Comparison of ENCODE assay signal across 8 cellular contexts in genomic region chr1:39738622-39739366, GRCh38. TPM values are rescaled to one million over a fixed set of nuclear protein-coding genes. Genes with fewer than 3 reads are reported as not detected.
DNase-seq lines count a peak whose midpoint lies in the region; ATAC-seq and TF ChIP-seq lines count a peak whose summit lies in the region.

TSS of gene PPIE (plus strand) at chr1:39738882. CDS start at chr1:39738901, 19 bp downstream.

- H3K27me3 ChIP-seq in WERI-Rb-1 (ENCODE audit: insufficient read depth, low read depth, severe bottlenecking) (no peaks in the 10 kb centered on the region), breast epithelium (peaks cover 0 to 5% of the 10 kb centered on the region in 2 donors), iPS-20b (ENCODE audit: insufficient read depth, low read length) (peaks cover 45% of the 10 kb centered on the region)

- H3K9me3 ChIP-seq in WERI-Rb-1 (ENCODE audit: severe bottlenecking) (peaks cover 7% of the 10 kb centered on the region), breast epithelium (no peaks in the 10 kb centered on the region), iPS-20b (ENCODE audit: insufficient read depth, low read depth, low read length) (no peaks in the 10 kb centered on the region)

- H3K4me3 ChIP-seq in WERI-Rb-1 (ENCODE audit: low read depth, low read length): peak within 1 kb of the TSS; percentile 95
- H3K4me3 ChIP-seq in breast epithelium: peak within 1 kb of the TSS; percentile 72 to 83 (median 73)
- peak within 1 kb of the TSS; percentile 81 for H3K4me3 ChIP-seq in iPS-20b (ENCODE audit: low read length)
- peak within 1 kb of the TSS; percentile 68 to 80 (median 75) for H3K4me3 ChIP-seq in skin epidermis

- H3K36me3 ChIP-seq in WERI-Rb-1 (peaks cover 24% of the 10 kb centered on the region), breast epithelium (peaks cover 6% of the 10 kb centered on the region), iPS-20b (ENCODE audit: insufficient read depth, low read depth, low read length) (peaks cover 37% of the 10 kb centered on the region)

- ATAC-seq in GM18505 (IDR thresholded peaks at IDR 0.05; ENCODE audit: unreplicated experiment) (peak; percentile 82), HG03097 (IDR thresholded peaks at IDR 0.05; ENCODE audit: low FRiP score, unreplicated experiment) (peak; percentile 70), GM18870 (IDR thresholded peaks at IDR 0.05; ENCODE audit: unreplicated experiment) (no peak)

- peak within 1 kb of the TSS; percentile 87 for H3K9ac ChIP-seq in iPS-20b (ENCODE audit: low read depth, low read length)

- TF ChIP-seq CTCF in WERI-Rb-1 (IDR thresholded peaks at IDR 0.05; ENCODE audit: low read depth, low read length) (no peak), breast epithelium (IDR thresholded peaks at IDR 0.05) (no peak)

- H3K4me1 ChIP-seq in breast epithelium (peaks cover 4 to 7% of the 10 kb centered on the region in 2 donors), iPS-20b (ENCODE audit: insufficient read depth, low read length) (peaks cover 5% of the 10 kb centered on the region)

- TF ChIP-seq POLR2A in GM18505 (IDR thresholded peaks at IDR 0.05; ENCODE audit: borderline replicate concordance, extremely low read depth, insufficient read depth, insufficient read length) (peak; percentile 88), breast epithelium (IDR thresholded peaks at IDR 0.05) (no peak)

- H3K27ac ChIP-seq in WERI-Rb-1 (peak within 1 kb of the TSS; percentile 79), breast epithelium (peak within 1 kb of the TSS; percentile 60 to 74), iPS-20b (ENCODE audit: low read length) (no peak within 1 kb of the TSS), skin epidermis (peak within 1 kb of the TSS in 20 of 21 experiments; percentile 53 to 89 (median 80))

- intact Hi-C loops in breast epithelium (cut with DNase I; ENCODE audit: low total_unique reads): no loop called here

- DNase-seq in NCI-H2227 treated with DMSO at 0.1 percent for 48 hours (lab: John Stamatoyannopoulos, UW) (peak; percentile 92), WERI-Rb-1 (peak; percentile 94), breast epithelium (ENCODE audit: low spot score in 2 of 2) (peak; percentile 85 to 92)

RNA-seq across cellular contexts. Expression of gene PPIE, which starts in this region (rescaled TPM):
- 10 to 100 TPM; 41.3 to 49.2 (median 45.9) TPM for total RNA-seq in breast epithelium
